Comparison of ENCODE assay signal across 9 cellular contexts in the genomic region with DNA sequence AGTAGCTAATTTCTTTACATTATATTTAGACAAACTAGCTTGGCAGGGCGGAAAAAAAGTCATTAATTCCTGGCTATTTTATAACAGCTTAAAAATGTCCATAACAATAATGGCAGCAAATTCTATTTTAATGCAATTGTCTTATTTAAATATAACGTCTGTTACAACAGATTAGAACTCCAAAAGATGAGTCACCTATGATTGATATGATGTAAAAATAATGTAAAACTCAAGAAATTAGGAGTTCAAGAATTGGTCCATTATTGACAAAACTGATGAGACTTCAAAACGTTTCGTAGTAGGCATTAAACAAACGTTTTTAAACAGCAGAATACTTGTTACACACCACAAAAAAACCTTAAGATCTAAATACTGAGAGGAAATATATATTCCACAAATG. TPM values are rescaled to one million over a fixed set of nuclear protein-coding genes. Genes with fewer than 3 reads are reported as not detected.
DNase-seq lines count a peak whose midpoint lies in the region; ATAC-seq and TF ChIP-seq lines count a peak whose summit lies in the region.
"Had no signal": no experiment of that assay in that cellular context is flagged by ENCODE, and none has a peak within 500 bp of the region (broad histone marks: within the 10 kb centered on the region; RNA-seq: fewer than 3 reads in every experiment).

No MANE protein-coding gene starts in this region.

- H3K4me3 Mint-ChIP-seq in type B pancreatic cell: peak overlapping the region; percentile 99

- H3K4me3 ChIP-seq in cardiac muscle cell (peak overlapping the region; percentile 92), astrocyte of the cerebellum (ENCODE audit: low read depth, low read length) (peak overlapping the region; percentile 66), liver (ENCODE audit: low read depth in 1 of 3, low read length in 3 of 3) (peak overlapping the region; percentile 76 to 98 (median 82))

- no peaks in the 10 kb centered on the region for H3K27me3 ChIP-seq in cardiac muscle cell
- H3K27me3 ChIP-seq in liver (ENCODE audit: control insufficient read depth in 4 of 4, insufficient read depth in 4 of 4, low read length in 3 of 4): no peaks in the 10 kb centered on the region

- H3K27me3 Mint-ChIP-seq in type B pancreatic cell: peaks cover 9% of the 10 kb centered on the region

- no peaks in the 10 kb centered on the region for H3K9me3 Mint-ChIP-seq in type B pancreatic cell

- peak overlapping the region; percentile 97 for H3K27ac ChIP-seq in cardiac muscle cell
- H3K27ac ChIP-seq in liver (ENCODE audit: low read depth in 1 of 2, low read length in 2 of 2): peak overlapping the region; percentile 97 to 98

- H3K4me1 Mint-ChIP-seq in type B pancreatic cell (ENCODE audit: unreplicated experiment): peaks cover 23% of the 10 kb centered on the region

- peak overlapping the region; percentile 99 for H3K27ac Mint-ChIP-seq in type B pancreatic cell

- ATAC-seq in Right ventricle myocardium inferior (no peak), GM18868 (IDR thresholded peaks at IDR 0.05; ENCODE audit: unreplicated experiment) (no peak)

- peaks cover 17% of the 10 kb centered on the region for H3K36me3 Mint-ChIP-seq in type B pancreatic cell

- H3K9me3 ChIP-seq in cardiac muscle cell (ENCODE audit: low read depth) (no peaks in the 10 kb centered on the region), liver (ENCODE audit: control insufficient read depth in 4 of 4, low read length in 3 of 4) (no peaks in the 10 kb centered on the region)

- H3K4me1 ChIP-seq in cardiac muscle cell (ENCODE audit: low read depth): peaks cover 27% of the 10 kb centered on the region
- H3K4me1 ChIP-seq in liver (ENCODE audit: control insufficient read depth in 4 of 4, insufficient read depth in 4 of 4, low read length in 3 of 4): peaks cover 2 to 33% (median 15%) of the 10 kb centered on the region in 4 donors

- no peak for TF ChIP-seq RAD21 in liver (IDR thresholded peaks at IDR 0.05)

- DNase-seq in cardiac muscle cell (ENCODE audit: low read depth in 1 of 2, low spot score in 1 of 2) (no peak), Right ventricle myocardium inferior (ENCODE audit: missing footprints) (no peak), astrocyte of the cerebellum (ENCODE audit: low read depth) (no peak), type B pancreatic cell (ENCODE audit: extremely low spot score, unreplicated experiment) (no peak), HT-29 (ENCODE audit: low spot score) (no peak), DMS153 treated with DMSO at 0.1 percent for 48 hours (lab: John Stamatoyannopoulos, UW; ENCODE audit: unreplicated experiment) (no peak)
- DNase-seq: activated gamma-delta T cell had no signal

- H3K9ac ChIP-seq in liver (ENCODE audit: low read depth in 1 of 2, low read length in 2 of 2): peak overlapping the region; percentile 61 to 86

- in situ Hi-C loops in astrocyte of the cerebellum (cut with HindIII; ENCODE audit: low sequenced_read_pairs): no loop called here

- TF ChIP-seq CTCF in cardiac muscle cell (IDR thresholded peaks at IDR 0.05; ENCODE audit: low read depth, low read length): no peak
- no peak for TF ChIP-seq CTCF in astrocyte of the cerebellum (IDR thresholded peaks at IDR 0.05; ENCODE audit: low read depth, low read length, missing control alignments)
- no peak for TF ChIP-seq CTCF in liver (IDR thresholded peaks at IDR 0.05; ENCODE audit: low read depth, low read length, missing input control)
- TF ChIP-seq CTCF in type B pancreatic cell (conservative IDR thresholded peaks at IDR 0.05): no peak

- intact Hi-C loops in Right ventricle myocardium inferior (cut with DNase I): loop anchor here (5.0 to 10.0 kb wide), 5 partner anchors 122 to 317 kb away; a partner anchor contains a TSS

- H3K36me3 ChIP-seq in cardiac muscle cell (peaks cover 8% of the 10 kb centered on the region), liver (ENCODE audit: control insufficient read depth in 4 of 4, insufficient read depth in 3 of 4, low read depth in 1 of 4, low read length in 3 of 4) (peaks cover 0 to 5% (median 3%) of the 10 kb centered on the region in 4 donors)

- WGBS in liver: 23% methylated on average over 5 of the region's 5 CpGs

TF ChIP-seq in liver, 16 proteins besides CTCF, POLR2A, EP300 and RAD21:
- TF ChIP-seq SP1 (IDR thresholded peaks at IDR 0.05) (no peak), FOXA2 (IDR thresholded peaks at IDR 0.05) (no peak), HNF4A (conservative IDR thresholded peaks at IDR 0.05) (no peak), HNF4G (IDR thresholded peaks at IDR 0.05) (no peak), RXRA (IDR thresholded peaks at IDR 0.05) (no peak), YY1 (IDR thresholded peaks at IDR 0.05) (no peak), TAF1 (conservative IDR thresholded peaks at IDR 0.05) (no peak), GABPA (IDR thresholded peaks at IDR 0.05 in 1 of 2, conservative IDR thresholded peaks at IDR 0.05 in 1 of 2) (no peak), JUND (IDR thresholded peaks at IDR 0.05) (no peak), FOXA1 (IDR thresholded peaks at IDR 0.05) (no peak), NR2F2 (IDR thresholded peaks at IDR 0.05) (no peak), EGR1 (IDR thresholded peaks at IDR 0.05; ENCODE audit: low read depth in 2 of 2) (no peak)
- TF ChIP-seq, protein P1, sequence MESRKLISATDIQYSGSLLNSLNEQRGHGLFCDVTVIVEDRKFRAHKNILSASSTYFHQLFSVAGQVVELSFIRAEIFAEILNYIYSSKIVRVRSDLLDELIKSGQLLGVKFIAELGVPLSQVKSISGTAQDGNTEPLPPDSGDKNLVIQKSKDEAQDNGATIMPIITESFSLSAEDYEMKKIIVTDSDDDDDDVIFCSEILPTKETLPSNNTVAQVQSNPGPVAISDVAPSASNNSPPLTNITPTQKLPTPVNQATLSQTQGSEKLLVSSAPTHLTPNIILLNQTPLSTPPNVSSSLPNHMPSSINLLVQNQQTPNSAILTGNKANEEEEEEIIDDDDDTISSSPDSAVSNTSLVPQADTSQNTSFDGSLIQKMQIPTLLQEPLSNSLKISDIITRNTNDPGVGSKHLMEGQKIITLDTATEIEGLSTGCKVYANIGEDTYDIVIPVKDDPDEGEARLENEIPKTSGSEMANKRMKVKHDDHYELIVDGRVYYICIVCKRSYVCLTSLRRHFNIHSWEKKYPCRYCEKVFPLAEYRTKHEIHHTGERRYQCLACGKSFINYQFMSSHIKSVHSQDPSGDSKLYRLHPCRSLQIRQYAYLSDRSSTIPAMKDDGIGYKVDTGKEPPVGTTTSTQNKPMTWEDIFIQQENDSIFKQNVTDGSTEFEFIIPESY (IDR thresholded peaks at IDR 0.05): no peak
- TF ChIP-seq, protein P2, sequence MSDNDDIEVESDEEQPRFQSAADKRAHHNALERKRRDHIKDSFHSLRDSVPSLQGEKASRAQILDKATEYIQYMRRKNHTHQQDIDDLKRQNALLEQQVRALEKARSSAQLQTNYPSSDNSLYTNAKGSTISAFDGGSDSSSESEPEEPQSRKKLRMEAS (IDR thresholded peaks at IDR 0.05): no peak
- TF ChIP-seq, protein P3, sequence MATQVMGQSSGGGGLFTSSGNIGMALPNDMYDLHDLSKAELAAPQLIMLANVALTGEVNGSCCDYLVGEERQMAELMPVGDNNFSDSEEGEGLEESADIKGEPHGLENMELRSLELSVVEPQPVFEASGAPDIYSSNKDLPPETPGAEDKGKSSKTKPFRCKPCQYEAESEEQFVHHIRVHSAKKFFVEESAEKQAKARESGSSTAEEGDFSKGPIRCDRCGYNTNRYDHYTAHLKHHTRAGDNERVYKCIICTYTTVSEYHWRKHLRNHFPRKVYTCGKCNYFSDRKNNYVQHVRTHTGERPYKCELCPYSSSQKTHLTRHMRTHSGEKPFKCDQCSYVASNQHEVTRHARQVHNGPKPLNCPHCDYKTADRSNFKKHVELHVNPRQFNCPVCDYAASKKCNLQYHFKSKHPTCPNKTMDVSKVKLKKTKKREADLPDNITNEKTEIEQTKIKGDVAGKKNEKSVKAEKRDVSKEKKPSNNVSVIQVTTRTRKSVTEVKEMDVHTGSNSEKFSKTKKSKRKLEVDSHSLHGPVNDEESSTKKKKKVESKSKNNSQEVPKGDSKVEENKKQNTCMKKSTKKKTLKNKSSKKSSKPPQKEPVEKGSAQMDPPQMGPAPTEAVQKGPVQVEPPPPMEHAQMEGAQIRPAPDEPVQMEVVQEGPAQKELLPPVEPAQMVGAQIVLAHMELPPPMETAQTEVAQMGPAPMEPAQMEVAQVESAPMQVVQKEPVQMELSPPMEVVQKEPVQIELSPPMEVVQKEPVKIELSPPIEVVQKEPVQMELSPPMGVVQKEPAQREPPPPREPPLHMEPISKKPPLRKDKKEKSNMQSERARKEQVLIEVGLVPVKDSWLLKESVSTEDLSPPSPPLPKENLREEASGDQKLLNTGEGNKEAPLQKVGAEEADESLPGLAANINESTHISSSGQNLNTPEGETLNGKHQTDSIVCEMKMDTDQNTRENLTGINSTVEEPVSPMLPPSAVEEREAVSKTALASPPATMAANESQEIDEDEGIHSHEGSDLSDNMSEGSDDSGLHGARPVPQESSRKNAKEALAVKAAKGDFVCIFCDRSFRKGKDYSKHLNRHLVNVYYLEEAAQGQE (IDR thresholded peaks at IDR 0.05): no peak
- TF ChIP-seq, protein P4, sequence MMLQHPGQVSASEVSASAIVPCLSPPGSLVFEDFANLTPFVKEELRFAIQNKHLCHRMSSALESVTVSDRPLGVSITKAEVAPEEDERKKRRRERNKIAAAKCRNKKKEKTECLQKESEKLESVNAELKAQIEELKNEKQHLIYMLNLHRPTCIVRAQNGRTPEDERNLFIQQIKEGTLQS (IDR thresholded peaks at IDR 0.05): no peak
TF ChIP-seq in liver: peak in this region for 0.

RNA-seq across cellular contexts. Expression of a gene that starts 2.7 kb away (rescaled TPM):
- total RNA-seq in cardiac muscle cell (94.8 and 160 TPM in 2 replicates), Right ventricle myocardium inferior (66.4 TPM), liver (100 to 1,000 TPM in 1 of 2 donors, 10 to 100 TPM in 1; 62.0 to 149 TPM), type B pancreatic cell (ENCODE audit: low replicate concordance) (132 and 227 TPM in 2 replicates)
- polyA plus RNA-seq in cardiac muscle cell (80.6 and 103 TPM in 2 replicates), liver (10 to 100 TPM; 15.0 to 20.6 TPM)
- 85.6 and 101 TPM in 2 replicates for total RNA-seq in HT-29 (2014; rRNA removed; shearing (Covaris generic))
